In genomic region chr5:132204736-132205135, GRCh38 we compare ENCODE assay signal across 17 cellular contexts. TPM values are rescaled to one million over a fixed set of nuclear protein-coding genes. Genes with fewer than 3 reads are reported as not detected.
"Had no signal": no experiment of that assay in that cellular context is flagged by ENCODE, and none has a peak within 500 bp of the region (broad histone marks: within the 10 kb centered on the region; RNA-seq: fewer than 3 reads in every experiment).

No MANE protein-coding gene starts in this region.

- H3K9me3 ChIP-seq: ovary, testis had no signal

- H3K27me3 Mint-ChIP-seq: type B pancreatic cell had no signal

- H3K4me1 Mint-ChIP-seq: activated CD4-positive, alpha-beta T cell treated with anti-CD3 and anti-CD28 coated beads, Interleukin-2, amount 10 ng/mL, durations not matched to agents 7 days and 5 days; mesothelial cell of epicardium had no signal

- H3K9me3 Mint-ChIP-seq: activated CD4-positive, alpha-beta T cell treated with anti-CD3 and anti-CD28 coated beads, Interleukin-2, amount 10 ng/mL, durations not matched to agents 7 days and 5 days; activated naive CD8-positive, alpha-beta T cell treated with anti-CD3 and anti-CD28 coated beads for 36 hours; activated T-helper 1 cell treated with anti-CD3 and anti-CD28 coated beads, Interleukin-12 subunit alpha, Interleukin-12 subunit beta, Interleukin-2, Interleukin-4 antibody, amounts not matched to agents 30 ng/mL and 10 ng/mL and 1 ng/mL, durations not matched to agents 14 hours and 24 hours and 36 hours; mesothelial cell of epicardium; stimulated activated effector memory CD8-positive, alpha-beta T cell treated with anti-CD3 and anti-CD28 coated beads, Interleukin-12 subunit alpha, Interleukin-12 subunit beta, amount 100 ng/mL, for 72 hours; type B pancreatic cell had no signal

- DNase-seq: activated CD4-positive, alpha-beta T cell treated with anti-CD3 and anti-CD28 coated beads, Interleukin-2, amount 10 ng/mL, durations not matched to agents 7 days and 5 days; activated naive CD4-positive, alpha-beta T cell; activated naive CD8-positive, alpha-beta T cell treated with anti-CD3 and anti-CD28 coated beads for 36 hours; activated T-cell treated with anti-CD3 and anti-CD28 coated beads for 4 hours; amniotic stem cell; central memory CD4-positive, alpha-beta T cell; foreskin keratinocyte; ovary; stimulated activated CD4-positive, alpha-beta T cell treated with anti-CD3 and anti-CD28 coated beads, Interleukin-4, amount 100 ng/mL, for 1 hour; T1000; testis had no signal

- H3K27ac ChIP-seq: foreskin keratinocyte, ovary, testis had no signal

- H3K4me3 ChIP-seq: ovary, smooth muscle cell, testis had no signal

- H3K36me3 ChIP-seq: ovary had no signal

- H3K4me1 ChIP-seq: foreskin keratinocyte, testis had no signal

- H3K27ac Mint-ChIP-seq: activated CD4-positive, alpha-beta T cell treated with anti-CD3 and anti-CD28 coated beads, Interleukin-2, amount 10 ng/mL, durations not matched to agents 7 days and 5 days; activated naive CD8-positive, alpha-beta T cell treated with anti-CD3 and anti-CD28 coated beads for 36 hours; activated T-helper 1 cell treated with anti-CD3 and anti-CD28 coated beads, Interleukin-12 subunit alpha, Interleukin-12 subunit beta, Interleukin-2, Interleukin-4 antibody, amounts not matched to agents 30 ng/mL and 10 ng/mL and 1 ng/mL, durations not matched to agents 14 hours and 24 hours and 36 hours; mesothelial cell of epicardium; stimulated activated effector memory CD8-positive, alpha-beta T cell treated with anti-CD3 and anti-CD28 coated beads, Interleukin-12 subunit alpha, Interleukin-12 subunit beta, amount 100 ng/mL, for 72 hours; type B pancreatic cell had no signal

- ATAC-seq: foreskin keratinocyte; left lobe of liver; stimulated activated effector memory CD8-positive, alpha-beta T cell treated with anti-CD3 and anti-CD28 coated beads, Interleukin-12 subunit alpha, Interleukin-12 subunit beta, amount 100 ng/mL, for 72 hours had no signal

- H3K4me3 Mint-ChIP-seq: activated CD4-positive, alpha-beta T cell treated with anti-CD3 and anti-CD28 coated beads, Interleukin-2, amount 10 ng/mL, durations not matched to agents 7 days and 5 days; activated naive CD8-positive, alpha-beta T cell treated with anti-CD3 and anti-CD28 coated beads for 36 hours; activated T-helper 1 cell treated with anti-CD3 and anti-CD28 coated beads, Interleukin-12 subunit alpha, Interleukin-12 subunit beta, Interleukin-2, Interleukin-4 antibody, amounts not matched to agents 30 ng/mL and 10 ng/mL and 1 ng/mL, durations not matched to agents 14 hours and 24 hours and 36 hours; mesothelial cell of epicardium; stimulated activated effector memory CD8-positive, alpha-beta T cell treated with anti-CD3 and anti-CD28 coated beads, Interleukin-12 subunit alpha, Interleukin-12 subunit beta, amount 100 ng/mL, for 72 hours; type B pancreatic cell had no signal

- H3K27me3 ChIP-seq: foreskin keratinocyte, ovary, testis had no signal

RNA-seq across cellular contexts. Expression of gene PDLIM4, which starts 52.8 kb away (rescaled TPM):
- total RNA-seq: activated CD4-positive, alpha-beta T cell treated with anti-CD3 and anti-CD28 coated beads, Interleukin-2, amount 10 ng/mL, durations not matched to agents 7 days and 5 days had no signal
